Comparison of ENCODE assay signal across 2 cellular contexts in the genomic region with DNA sequence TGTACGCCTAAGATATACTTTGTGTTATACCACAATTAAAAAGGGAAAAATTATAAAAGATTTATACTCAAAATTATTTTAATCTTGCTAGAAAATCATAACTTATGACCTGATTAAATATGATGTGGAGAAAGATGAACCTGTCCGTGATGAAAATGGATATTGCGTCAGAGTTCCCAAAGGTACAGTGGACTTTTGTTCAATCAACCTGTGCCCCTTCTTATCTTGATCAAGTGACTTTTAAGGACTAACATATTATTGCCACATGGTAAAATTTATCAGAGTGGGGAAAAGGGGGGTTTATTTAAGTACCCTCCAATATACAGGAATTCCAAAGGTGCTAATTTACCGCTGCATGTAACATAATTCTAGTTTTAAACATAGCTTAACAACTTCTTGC.
TF ChIP-seq lines count a peak whose summit lies in the region.

No MANE protein-coding gene starts in this region.

TF ChIP-seq in K562, 482 proteins besides CTCF, POLR2A, EP300 and RAD21 (continued from another document):
- TF ChIP-seq, protein P1, sequence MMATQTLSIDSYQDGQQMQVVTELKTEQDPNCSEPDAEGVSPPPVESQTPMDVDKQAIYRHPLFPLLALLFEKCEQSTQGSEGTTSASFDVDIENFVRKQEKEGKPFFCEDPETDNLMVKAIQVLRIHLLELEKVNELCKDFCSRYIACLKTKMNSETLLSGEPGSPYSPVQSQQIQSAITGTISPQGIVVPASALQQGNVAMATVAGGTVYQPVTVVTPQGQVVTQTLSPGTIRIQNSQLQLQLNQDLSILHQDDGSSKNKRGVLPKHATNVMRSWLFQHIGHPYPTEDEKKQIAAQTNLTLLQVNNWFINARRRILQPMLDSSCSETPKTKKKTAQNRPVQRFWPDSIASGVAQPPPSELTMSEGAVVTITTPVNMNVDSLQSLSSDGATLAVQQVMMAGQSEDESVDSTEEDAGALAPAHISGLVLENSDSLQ (IDR thresholded peaks at IDR 0.05): no peak
- TF ChIP-seq DIDO1 (tag; IDR thresholded peaks at IDR 0.05; ENCODE audit: low read depth) (no peak), ZBTB17 (CRISPR knock-in tag; IDR thresholded peaks at IDR 0.05) (no peak), ASH1L (IDR thresholded peaks at IDR 0.05; ENCODE audit: borderline replicate concordance, low read depth, partially characterized antibody) (no peak), HSF4 (CRISPR knock-in tag; IDR thresholded peaks at IDR 0.05; ENCODE audit: borderline replicate concordance) (no peak), MCM3 (IDR thresholded peaks at IDR 0.05) (no peak), ETS2 (tag; IDR thresholded peaks at IDR 0.05; ENCODE audit: borderline replicate concordance, poor library complexity, severe bottlenecking) (no peak), SPI1 (IDR thresholded peaks at IDR 0.05; ENCODE audit: borderline replicate concordance, low read depth, low read length) (no peak), CBX8 (IDR thresholded peaks at IDR 0.05; ENCODE audit: borderline replicate concordance, extremely low read depth, low read depth, low read length, poor library complexity, severe bottlenecking) (no peak), MEIS2 (IDR thresholded peaks at IDR 0.05; ENCODE audit: partially characterized antibody) (no peak), CEBPG (CRISPR knock-in tag; IDR thresholded peaks at IDR 0.05) (no peak), CEBPG (tag; conservative IDR thresholded peaks at IDR 0.05 in 1 of 2, IDR thresholded peaks at IDR 0.05 in 1 of 2) (peak in 1 of 2 experiments; percentile 60; a peak in 2 of 4 replicates), HMGN3 (IDR thresholded peaks at IDR 0.05; ENCODE audit: borderline replicate concordance, extremely low read depth, insufficient read length, low read depth, low read length) (no peak), CEBPB (tag; IDR thresholded peaks at IDR 0.05) (peak; percentile 66)
- TF ChIP-seq, protein P2, sequence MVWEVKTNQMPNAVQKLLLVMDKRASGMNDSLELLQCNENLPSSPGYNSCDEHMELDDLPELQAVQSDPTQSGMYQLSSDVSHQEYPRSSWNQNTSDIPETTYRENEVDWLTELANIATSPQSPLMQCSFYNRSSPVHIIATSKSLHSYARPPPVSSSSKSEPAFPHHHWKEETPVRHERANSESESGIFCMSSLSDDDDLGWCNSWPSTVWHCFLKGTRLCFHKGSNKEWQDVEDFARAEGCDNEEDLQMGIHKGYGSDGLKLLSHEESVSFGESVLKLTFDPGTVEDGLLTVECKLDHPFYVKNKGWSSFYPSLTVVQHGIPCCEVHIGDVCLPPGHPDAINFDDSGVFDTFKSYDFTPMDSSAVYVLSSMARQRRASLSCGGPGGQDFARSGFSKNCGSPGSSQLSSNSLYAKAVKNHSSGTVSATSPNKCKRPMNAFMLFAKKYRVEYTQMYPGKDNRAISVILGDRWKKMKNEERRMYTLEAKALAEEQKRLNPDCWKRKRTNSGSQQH (CRISPR knock-in tag; IDR thresholded peaks at IDR 0.05): no peak
- TF ChIP-seq, protein P3, sequence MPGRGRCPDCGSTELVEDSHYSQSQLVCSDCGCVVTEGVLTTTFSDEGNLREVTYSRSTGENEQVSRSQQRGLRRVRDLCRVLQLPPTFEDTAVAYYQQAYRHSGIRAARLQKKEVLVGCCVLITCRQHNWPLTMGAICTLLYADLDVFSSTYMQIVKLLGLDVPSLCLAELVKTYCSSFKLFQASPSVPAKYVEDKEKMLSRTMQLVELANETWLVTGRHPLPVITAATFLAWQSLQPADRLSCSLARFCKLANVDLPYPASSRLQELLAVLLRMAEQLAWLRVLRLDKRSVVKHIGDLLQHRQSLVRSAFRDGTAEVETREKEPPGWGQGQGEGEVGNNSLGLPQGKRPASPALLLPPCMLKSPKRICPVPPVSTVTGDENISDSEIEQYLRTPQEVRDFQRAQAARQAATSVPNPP (IDR thresholded peaks at IDR 0.05; ENCODE audit: borderline replicate concordance, insufficient read depth, insufficient read length): no peak

TF ChIP-seq in liver, 16 proteins besides CTCF, POLR2A, EP300 and RAD21 (continued from another document):
- TF ChIP-seq, protein P4, sequence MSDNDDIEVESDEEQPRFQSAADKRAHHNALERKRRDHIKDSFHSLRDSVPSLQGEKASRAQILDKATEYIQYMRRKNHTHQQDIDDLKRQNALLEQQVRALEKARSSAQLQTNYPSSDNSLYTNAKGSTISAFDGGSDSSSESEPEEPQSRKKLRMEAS (IDR thresholded peaks at IDR 0.05): no peak
- TF ChIP-seq HNF4A (conservative IDR thresholded peaks at IDR 0.05) (peak; percentile 91 to 96), FOXA1 (IDR thresholded peaks at IDR 0.05) (no peak), SP1 (IDR thresholded peaks at IDR 0.05) (peak; percentile 56), TAF1 (conservative IDR thresholded peaks at IDR 0.05) (no peak), JUND (IDR thresholded peaks at IDR 0.05) (peak in 1 of 2 donors; percentile 78), YY1 (IDR thresholded peaks at IDR 0.05) (peak; percentile 39), RXRA (IDR thresholded peaks at IDR 0.05) (peak; percentile 78 to 95), FOXA2 (IDR thresholded peaks at IDR 0.05) (peak; percentile 28), GABPA (IDR thresholded peaks at IDR 0.05 in 1 of 2, conservative IDR thresholded peaks at IDR 0.05 in 1 of 2) (peak in 1 of 2 donors; percentile 35), HNF4G (IDR thresholded peaks at IDR 0.05) (peak; percentile 68), NR2F2 (IDR thresholded peaks at IDR 0.05) (no peak)
- TF ChIP-seq, protein P5, sequence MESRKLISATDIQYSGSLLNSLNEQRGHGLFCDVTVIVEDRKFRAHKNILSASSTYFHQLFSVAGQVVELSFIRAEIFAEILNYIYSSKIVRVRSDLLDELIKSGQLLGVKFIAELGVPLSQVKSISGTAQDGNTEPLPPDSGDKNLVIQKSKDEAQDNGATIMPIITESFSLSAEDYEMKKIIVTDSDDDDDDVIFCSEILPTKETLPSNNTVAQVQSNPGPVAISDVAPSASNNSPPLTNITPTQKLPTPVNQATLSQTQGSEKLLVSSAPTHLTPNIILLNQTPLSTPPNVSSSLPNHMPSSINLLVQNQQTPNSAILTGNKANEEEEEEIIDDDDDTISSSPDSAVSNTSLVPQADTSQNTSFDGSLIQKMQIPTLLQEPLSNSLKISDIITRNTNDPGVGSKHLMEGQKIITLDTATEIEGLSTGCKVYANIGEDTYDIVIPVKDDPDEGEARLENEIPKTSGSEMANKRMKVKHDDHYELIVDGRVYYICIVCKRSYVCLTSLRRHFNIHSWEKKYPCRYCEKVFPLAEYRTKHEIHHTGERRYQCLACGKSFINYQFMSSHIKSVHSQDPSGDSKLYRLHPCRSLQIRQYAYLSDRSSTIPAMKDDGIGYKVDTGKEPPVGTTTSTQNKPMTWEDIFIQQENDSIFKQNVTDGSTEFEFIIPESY (IDR thresholded peaks at IDR 0.05): peak; percentile 46
- TF ChIP-seq, protein P6, sequence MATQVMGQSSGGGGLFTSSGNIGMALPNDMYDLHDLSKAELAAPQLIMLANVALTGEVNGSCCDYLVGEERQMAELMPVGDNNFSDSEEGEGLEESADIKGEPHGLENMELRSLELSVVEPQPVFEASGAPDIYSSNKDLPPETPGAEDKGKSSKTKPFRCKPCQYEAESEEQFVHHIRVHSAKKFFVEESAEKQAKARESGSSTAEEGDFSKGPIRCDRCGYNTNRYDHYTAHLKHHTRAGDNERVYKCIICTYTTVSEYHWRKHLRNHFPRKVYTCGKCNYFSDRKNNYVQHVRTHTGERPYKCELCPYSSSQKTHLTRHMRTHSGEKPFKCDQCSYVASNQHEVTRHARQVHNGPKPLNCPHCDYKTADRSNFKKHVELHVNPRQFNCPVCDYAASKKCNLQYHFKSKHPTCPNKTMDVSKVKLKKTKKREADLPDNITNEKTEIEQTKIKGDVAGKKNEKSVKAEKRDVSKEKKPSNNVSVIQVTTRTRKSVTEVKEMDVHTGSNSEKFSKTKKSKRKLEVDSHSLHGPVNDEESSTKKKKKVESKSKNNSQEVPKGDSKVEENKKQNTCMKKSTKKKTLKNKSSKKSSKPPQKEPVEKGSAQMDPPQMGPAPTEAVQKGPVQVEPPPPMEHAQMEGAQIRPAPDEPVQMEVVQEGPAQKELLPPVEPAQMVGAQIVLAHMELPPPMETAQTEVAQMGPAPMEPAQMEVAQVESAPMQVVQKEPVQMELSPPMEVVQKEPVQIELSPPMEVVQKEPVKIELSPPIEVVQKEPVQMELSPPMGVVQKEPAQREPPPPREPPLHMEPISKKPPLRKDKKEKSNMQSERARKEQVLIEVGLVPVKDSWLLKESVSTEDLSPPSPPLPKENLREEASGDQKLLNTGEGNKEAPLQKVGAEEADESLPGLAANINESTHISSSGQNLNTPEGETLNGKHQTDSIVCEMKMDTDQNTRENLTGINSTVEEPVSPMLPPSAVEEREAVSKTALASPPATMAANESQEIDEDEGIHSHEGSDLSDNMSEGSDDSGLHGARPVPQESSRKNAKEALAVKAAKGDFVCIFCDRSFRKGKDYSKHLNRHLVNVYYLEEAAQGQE (IDR thresholded peaks at IDR 0.05): peak; percentile 66
- TF ChIP-seq, protein P7, sequence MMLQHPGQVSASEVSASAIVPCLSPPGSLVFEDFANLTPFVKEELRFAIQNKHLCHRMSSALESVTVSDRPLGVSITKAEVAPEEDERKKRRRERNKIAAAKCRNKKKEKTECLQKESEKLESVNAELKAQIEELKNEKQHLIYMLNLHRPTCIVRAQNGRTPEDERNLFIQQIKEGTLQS (IDR thresholded peaks at IDR 0.05): peak; percentile 65
TF ChIP-seq in liver: peak in this region for 11.
